1 cellular context compared by ENCODE assay signal in the genomic region with DNA sequence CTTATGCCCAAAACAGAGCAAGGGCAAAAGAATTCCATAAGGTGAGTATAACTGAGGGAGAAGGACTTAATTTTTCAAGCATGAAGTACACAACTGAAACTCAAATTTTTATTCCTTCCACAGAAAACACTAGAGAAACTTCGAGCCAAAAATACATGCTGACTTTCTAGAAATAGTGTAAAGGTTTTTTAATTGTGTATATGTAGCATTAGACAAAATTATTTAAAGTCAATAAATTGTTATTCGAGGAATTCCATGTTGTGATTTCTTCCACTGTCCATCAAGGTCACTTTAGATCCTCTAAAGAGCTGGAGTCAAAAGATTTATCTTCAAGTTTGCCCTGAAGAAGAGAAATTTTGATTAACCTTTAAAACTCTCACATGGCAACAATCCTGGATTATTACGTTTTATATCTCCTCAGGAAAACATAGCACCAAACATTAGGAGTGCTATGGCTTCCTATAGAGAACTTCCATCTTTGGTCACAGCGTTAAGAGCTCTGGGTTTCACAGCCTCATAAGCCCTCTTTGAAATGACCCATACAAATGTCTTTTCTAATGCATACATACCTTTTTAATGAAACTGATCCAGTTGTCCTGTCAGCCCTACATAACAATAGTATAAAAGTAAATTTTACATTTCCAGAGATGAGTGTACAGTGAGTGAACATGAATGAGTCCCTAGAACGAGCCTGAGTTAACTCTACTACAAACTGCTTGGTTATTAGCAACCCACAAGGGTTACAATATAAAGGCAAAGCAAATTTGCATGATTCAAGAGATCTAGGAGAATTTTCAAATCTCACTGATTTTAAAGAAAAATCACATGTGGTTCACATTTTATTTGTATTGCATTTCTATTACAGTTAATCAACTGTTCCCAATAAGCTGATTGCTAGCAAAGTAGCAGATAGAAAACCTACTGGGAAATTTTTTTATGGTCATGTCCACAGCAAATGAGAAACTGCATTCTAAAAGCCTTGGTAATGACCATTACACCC.
TF ChIP-seq lines count a peak whose summit lies in the region.

No MANE protein-coding gene starts in this region.

TF ChIP-seq in H1, 55 proteins besides CTCF, POLR2A, EP300 and RAD21:
- TF ChIP-seq SUZ12 (IDR thresholded peaks at IDR 0.05; ENCODE audit: low read length) (no peak), CHD1 (IDR thresholded peaks at IDR 0.05; ENCODE audit: low read depth, low read length) (no peak), EGR1 (IDR thresholded peaks at IDR 0.05; ENCODE audit: borderline replicate concordance, low read depth, low read length) (no peak)
- TF ChIP-seq, protein P1, sequence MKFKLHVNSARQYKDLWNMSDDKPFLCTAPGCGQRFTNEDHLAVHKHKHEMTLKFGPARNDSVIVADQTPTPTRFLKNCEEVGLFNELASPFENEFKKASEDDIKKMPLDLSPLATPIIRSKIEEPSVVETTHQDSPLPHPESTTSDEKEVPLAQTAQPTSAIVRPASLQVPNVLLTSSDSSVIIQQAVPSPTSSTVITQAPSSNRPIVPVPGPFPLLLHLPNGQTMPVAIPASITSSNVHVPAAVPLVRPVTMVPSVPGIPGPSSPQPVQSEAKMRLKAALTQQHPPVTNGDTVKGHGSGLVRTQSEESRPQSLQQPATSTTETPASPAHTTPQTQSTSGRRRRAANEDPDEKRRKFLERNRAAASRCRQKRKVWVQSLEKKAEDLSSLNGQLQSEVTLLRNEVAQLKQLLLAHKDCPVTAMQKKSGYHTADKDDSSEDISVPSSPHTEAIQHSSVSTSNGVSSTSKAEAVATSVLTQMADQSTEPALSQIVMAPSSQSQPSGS (IDR thresholded peaks at IDR 0.05; ENCODE audit: low read length) = peak; percentile 17; the same call in 1 of the 2 replicates
